In genomic region chr2:42752299-42752698, GRCh38 we compare ENCODE assay signal across 8 cellular contexts. TPM values are rescaled to one million over a fixed set of nuclear protein-coding genes. Genes with fewer than 3 reads are reported as not detected.
A peak's percentile ranks its signal among the peaks of the same experiment; 100 is the strongest.
DNase-seq lines count a peak whose midpoint lies in the region; ATAC-seq and TF ChIP-seq lines count a peak whose summit lies in the region.
"Had no signal": no experiment of that assay in that cellular context is flagged by ENCODE, and none has a peak within 500 bp of the region (broad histone marks: within the 10 kb centered on the region; RNA-seq: fewer than 3 reads in every experiment).

No MANE protein-coding gene starts in this region.

- no peak for TF ChIP-seq CTCF in Peyer's patch (IDR thresholded peaks at IDR 0.05)
- TF ChIP-seq CTCF in spleen (IDR thresholded peaks at IDR 0.05 in 8 of 11, conservative IDR thresholded peaks at IDR 0.05 in 3 of 11) = no peak

- no peak overlapping the region for H3K4me3 ChIP-seq in Peyer's patch
- H3K4me3 ChIP-seq in spleen = peak overlapping the region in 1 of 8 donors; percentile 38

- DNase-seq in Peyer's patch (peak in 2 of 3 donors; percentile 74 to 75), spleen (no peak)
- DNase-seq in activated CD4-positive, alpha-beta T cell treated with anti-CD3 and anti-CD28 coated beads for 36 hours = no peak
- no peak for DNase-seq in stimulated activated CD4-positive, alpha-beta T cell treated with anti-CD3 and anti-CD28 coated beads, Interleukin-15, amount 100 ng/mL, for 24 hours
- DNase-seq in activated T-cell treated with anti-CD3 and anti-CD28 coated beads, Interleukin-2, amount 50 U/mL, for 1 hour = no peak

- H3K36me3 Mint-ChIP-seq in activated CD4-positive, alpha-beta T cell treated with anti-CD3 and anti-CD28 coated beads for 36 hours (ENCODE audit: low read depth) = peaks cover 4% of the 10 kb centered on the region

- no peaks in the 10 kb centered on the region for H3K27me3 Mint-ChIP-seq in activated CD4-positive, alpha-beta T cell treated with anti-CD3 and anti-CD28 coated beads for 36 hours
- H3K27me3 Mint-ChIP-seq: T-cell had no signal

- H3K27me3 ChIP-seq in Peyer's patch = no peaks in the 10 kb centered on the region
- no peaks in the 10 kb centered on the region for H3K27me3 ChIP-seq in spleen (replicated peaks in 1 of 7)

- no peaks in the 10 kb centered on the region for H3K9me3 Mint-ChIP-seq in activated CD4-positive, alpha-beta T cell treated with anti-CD3 and anti-CD28 coated beads for 36 hours (ENCODE audit: low read depth)
- H3K9me3 Mint-ChIP-seq: T-cell had no signal

- POLR2A ChIA-PET in activated CD4-positive, alpha-beta T cell treated with anti-CD3 and anti-CD28 coated beads for 36 hours (lab: Charles Lee) = no interaction called here

- ATAC-seq in GM19328 (IDR thresholded peaks at IDR 0.05; ENCODE audit: unreplicated experiment) (peak; percentile 67), HG03025 (IDR thresholded peaks at IDR 0.05; ENCODE audit: low FRiP score, unreplicated experiment) (peak; percentile 80)
- ATAC-seq in activated CD4-positive, alpha-beta T cell treated with anti-CD3 and anti-CD28 coated beads for 36 hours = no peak
- ATAC-seq: T-cell had no signal

- H3K27ac ChIP-seq in Peyer's patch (peak overlapping the region in 1 of 4 donors; percentile 28), spleen (peak overlapping the region in 7 of 8 donors; percentile 39 to 86 (median 66))

- CTCF ChIA-PET in activated CD4-positive, alpha-beta T cell treated with anti-CD3 and anti-CD28 coated beads for 36 hours (lab: Charles Lee) = interaction anchor here (0.6 kb wide), 1 partner anchor 611 kb away, joined by 3 read pairs; no protein-coding TSS in a partner anchor

- peaks cover 18% of the 10 kb centered on the region for H3K4me1 Mint-ChIP-seq in activated CD4-positive, alpha-beta T cell treated with anti-CD3 and anti-CD28 coated beads for 36 hours

- WGBS in spleen, 5 donors = 18 to 44% (median 25%) methylated on average over 1 of the region's 1 CpG

- H3K9me3 ChIP-seq in Peyer's patch (no peaks in the 10 kb centered on the region), spleen (no peaks in the 10 kb centered on the region)

- H3K36me3 ChIP-seq in Peyer's patch (peaks cover 0 to 6% (median 0%) of the 10 kb centered on the region in 3 donors), spleen (peaks cover 0 to 25% (median 1%) of the 10 kb centered on the region in 6 donors)

- H3K4me3 Mint-ChIP-seq in activated CD4-positive, alpha-beta T cell treated with anti-CD3 and anti-CD28 coated beads for 36 hours = no peak overlapping the region
- H3K4me3 Mint-ChIP-seq: T-cell had no signal

- peaks cover 0 to 12% (median 7%) of the 10 kb centered on the region in 4 donors for H3K4me1 ChIP-seq in Peyer's patch
- peaks cover 18 to 58% (median 45%) of the 10 kb centered on the region in 6 donors for H3K4me1 ChIP-seq in spleen

- no peak overlapping the region for H3K27ac Mint-ChIP-seq in activated CD4-positive, alpha-beta T cell treated with anti-CD3 and anti-CD28 coated beads for 36 hours
- H3K27ac Mint-ChIP-seq: T-cell had no signal

- intact Hi-C loops in spleen (cut with DNase I; ENCODE audit: low total_unique reads) = no loop called here
- intact Hi-C loops in activated CD4-positive, alpha-beta T cell treated with anti-CD3 and anti-CD28 coated beads for 36 hours (cut with DNase I, micrococcal nuclease) = no loop called here

- TF ChIP-seq POLR2A in Peyer's patch (IDR thresholded peaks at IDR 0.05) (no peak), spleen (IDR thresholded peaks at IDR 0.05) (no peak)

RNA-seq across cellular contexts. Expression of gene OXER1, which starts 11.6 kb away (rescaled TPM):
- total RNA-seq in Peyer's patch = 10 to 100 TPM in 2 of 4 donors, 1 to 10 TPM in 2; 8.2 to 25.0 (median 14.5) TPM
- 1 to 10 TPM; 1.8 to 6.3 (median 3.2) TPM for total RNA-seq in spleen
- polyA plus RNA-seq in spleen = 1 to 10 TPM; 1.3 to 5.2 (median 3.5) TPM
- total RNA-seq in activated CD4-positive, alpha-beta T cell treated with anti-CD3 and anti-CD28 coated beads for 36 hours = under 1 TPM; 0.14 to 0.23 TPM

RNA-seq across cellular contexts. Expression of gene HAAO, which starts 40.1 kb away (rescaled TPM):
- total RNA-seq in Peyer's patch = 10 to 100 TPM; 15.7 to 96.9 (median 49.7) TPM
- total RNA-seq in spleen = 10 to 100 TPM in 2 of 7 donors, 1 to 10 TPM in 5; 2.4 to 12.3 (median 8.3) TPM
- 1 to 10 TPM; 7.5 to 8.6 (median 7.8) TPM for polyA plus RNA-seq in spleen
- total RNA-seq in activated CD4-positive, alpha-beta T cell treated with anti-CD3 and anti-CD28 coated beads for 36 hours = 1 to 10 TPM in 1 of 2 experiments, under 1 TPM in 1; 0.86 to 1.2 TPM

Comparison
In these comparisons a context has a peak if more than half of its experiments do, and no peak if none do; other contexts are left out.
1. DNase-seq: peak in Peyer's patch (2 of 3); none in spleen (single experiment), activated CD4-positive, alpha-beta T cell treated with anti-CD3 and anti-CD28 coated beads for 36 hours (single experiment), stimulated activated CD4-positive, alpha-beta T cell treated with anti-CD3 and anti-CD28 coated beads, Interleukin-15, amount 100 ng/mL, for 24 hours (single experiment) and activated T-cell treated with anti-CD3 and anti-CD28 coated beads, Interleukin-2, amount 50 U/mL, for 1 hour (single experiment).